In genomic region chr3:197002701-197003454, GRCh38 we compare ENCODE assay signal across 8 cellular contexts. TPM values are rescaled to one million over a fixed set of nuclear protein-coding genes. Genes with fewer than 3 reads are reported as not detected.
DNase-seq lines count a peak whose midpoint lies in the region; ATAC-seq, FAIRE-seq and TF ChIP-seq lines count a peak whose summit lies in the region.

No MANE protein-coding gene starts in this region.

- no peak for TF ChIP-seq EP300 in sigmoid colon (IDR thresholded peaks at IDR 0.05)

- H3K27ac Mint-ChIP-seq in T-helper 17 cell (no peak overlapping the region), astrocyte (ENCODE audit: unreplicated experiment) (no peak overlapping the region)

- peaks cover 6% of the 10 kb centered on the region for H3K9me3 Mint-ChIP-seq in astrocyte (ENCODE audit: unreplicated experiment)

- POLR2A ChIA-PET in GM10248 (lab: Yijun Ruan, JAX): interaction anchor here (0.5 to 1.2 kb wide), 4 partner anchors 27 to 539 kb away, joined by 4 to 6 read pairs (median 4); partner anchors contain the start of gene MELTF

- peak overlapping the region; percentile 60 for H3K4me3 ChIP-seq in H7 (ENCODE audit: insufficient read depth, low read depth, low read length)
- peak overlapping the region; percentile 74 for H3K4me3 ChIP-seq in Loucy (ENCODE audit: low read length, poor library complexity, severe bottlenecking)
- peak overlapping the region; percentile 49 for H3K4me3 ChIP-seq in astrocyte (ENCODE audit: insufficient read depth, low read depth, low read length)
- H3K4me3 ChIP-seq in sigmoid colon: peak overlapping the region; percentile 46 to 80 (median 72)

- no peak for FAIRE-seq in astrocyte (lab: Jason Lieb, UNC)

- H3K36me3 ChIP-seq in H7 (replicated peaks; ENCODE audit: control insufficient read depth, insufficient read depth, low read length): no peaks in the 10 kb centered on the region
- H3K36me3 ChIP-seq in Loucy (ENCODE audit: insufficient read depth, low read length): no peaks in the 10 kb centered on the region
- H3K36me3 ChIP-seq in astrocyte (ENCODE audit: insufficient read depth, low read length): no peaks in the 10 kb centered on the region
- H3K36me3 ChIP-seq in sigmoid colon: no peaks in the 10 kb centered on the region

- H3K4me3 Mint-ChIP-seq in T-helper 17 cell (peak overlapping the region; percentile 84), astrocyte (ENCODE audit: unreplicated experiment) (no peak overlapping the region)

- CTCF ChIA-PET in GM10248 (lab: Yijun Ruan, JAX): interaction anchor here (0.7 to 7.6 kb wide), 22 partner anchors 9 to 451 kb away, joined by 3 to 47 read pairs (median 4); partner anchors contain the start of gene MELTF

- H3K4me1 Mint-ChIP-seq in T-helper 17 cell: peaks cover 10% of the 10 kb centered on the region
- peaks cover 2% of the 10 kb centered on the region for H3K4me1 Mint-ChIP-seq in astrocyte (ENCODE audit: low read depth, unreplicated experiment)

- H3K4me1 ChIP-seq in Loucy (ENCODE audit: insufficient read depth, low read length, poor library complexity, severe bottlenecking) (peaks cover 7% of the 10 kb centered on the region), astrocyte (ENCODE audit: insufficient read depth, low read length) (peaks cover 5% of the 10 kb centered on the region), sigmoid colon (peaks cover 0 to 18% (median 13%) of the 10 kb centered on the region in 4 donors)

- H3K4me2 ChIP-seq in Loucy (ENCODE audit: low read depth, low read length, poor library complexity, severe bottlenecking) (no peak overlapping the region), astrocyte (ENCODE audit: low read length) (peak overlapping the region; percentile 85)

- WGBS in sigmoid colon, 2 donors: 1% methylated on average over 113 of the region's 113 CpGs

- H4K20me1 ChIP-seq in Loucy (ENCODE audit: insufficient read depth, low read length, poor library complexity, severe bottlenecking) (no peaks in the 10 kb centered on the region), astrocyte (ENCODE audit: insufficient read depth, low read length) (no peaks in the 10 kb centered on the region)

- H3K9me2 ChIP-seq in Loucy (replicated peaks; ENCODE audit: low read depth, low read length): no peaks in the 10 kb centered on the region

- H3K27me3 ChIP-seq in H7 (ENCODE audit: control insufficient read depth, insufficient read depth, low read length) (peaks cover 26% of the 10 kb centered on the region), Loucy (ENCODE audit: insufficient read depth, low read length, poor library complexity, severe bottlenecking) (no peaks in the 10 kb centered on the region), astrocyte (ENCODE audit: insufficient read depth, low read length) (no peaks in the 10 kb centered on the region), sigmoid colon (no peaks in the 10 kb centered on the region)

- TF ChIP-seq POLR2A in sigmoid colon (IDR thresholded peaks at IDR 0.05): no peak

- intact Hi-C loops in sigmoid colon (cut with DNase I): loop anchor here (2.0 kb wide), 3 partner anchors 26 to 184 kb away; partner anchors contain the start of genes MELTF and NCBP2

- no peaks in the 10 kb centered on the region for H3K27me3 Mint-ChIP-seq in T-helper 17 cell
- H3K27me3 Mint-ChIP-seq in astrocyte (ENCODE audit: low read depth, unreplicated experiment): peaks cover 33% of the 10 kb centered on the region

- TF ChIP-seq CTCF in GM10248 (IDR thresholded peaks at IDR 0.05; ENCODE audit: control extremely low read depth, extremely low read depth, low read depth, missing control alignments): peak; percentile 95
- peak; percentile 32; the same call in 1 of the 2 replicates for TF ChIP-seq CTCF in Loucy (conservative IDR thresholded peaks at IDR 0.05; ENCODE audit: low read length)
- TF ChIP-seq CTCF in astrocyte (IDR thresholded peaks at IDR 0.05; ENCODE audit: insufficient read depth, low read depth, low read length): no peak
- TF ChIP-seq CTCF in sigmoid colon (IDR thresholded peaks at IDR 0.05): peak in 3 of 4 experiments; percentile 19 to 79 (median 41)

- peaks cover 2% of the 10 kb centered on the region for H3K36me3 Mint-ChIP-seq in T-helper 17 cell (ENCODE audit: low read depth)
- H3K36me3 Mint-ChIP-seq in astrocyte (ENCODE audit: low read depth, unreplicated experiment): peaks cover 4% of the 10 kb centered on the region

- H3K27ac ChIP-seq in astrocyte (ENCODE audit: low read depth, low read length) (no peak overlapping the region), sigmoid colon (peak overlapping the region; percentile 82 to 90 (median 86))

- H2AFZ ChIP-seq in Loucy (ENCODE audit: low read length) (no peak overlapping the region), astrocyte (ENCODE audit: low read depth, low read length) (peak overlapping the region; percentile 69)

- DNase-seq in GM10248 (ENCODE audit: extremely low spot score): peak; percentile 94
- DNase-seq in H7: peak; percentile 97
- peak; percentile 78 to 86 (median 83) for DNase-seq in T-helper 17 cell
- peak; percentile 34 for DNase-seq in astrocyte (ENCODE audit: low read depth)
- DNase-seq in hippocampal formation (lab: John Stamatoyannopoulos, UW): peak; percentile 39 to 59
- DNase-seq in sigmoid colon: peak; percentile 85
- DNase-seq in NCI-H1105 (lab: John Stamatoyannopoulos, UW): no peak

- ATAC-seq in T-helper 17 cell: peak; percentile 87

- H3K9ac ChIP-seq in Loucy (ENCODE audit: low read depth, low read length, poor library complexity, severe bottlenecking): peak overlapping the region; percentile 79
- peak overlapping the region; percentile 68 for H3K9ac ChIP-seq in astrocyte (ENCODE audit: low read length)

- H3K9me3 ChIP-seq in Loucy (ENCODE audit: insufficient read depth, low read depth, low read length) (no peaks in the 10 kb centered on the region), T-helper 17 cell (ENCODE audit: control insufficient read depth, low read length, poor library complexity, severe bottlenecking) (no peaks in the 10 kb centered on the region), astrocyte (ENCODE audit: insufficient read depth, low read depth, low read length) (no peaks in the 10 kb centered on the region), sigmoid colon (no peaks in the 10 kb centered on the region)

- no peaks in the 10 kb centered on the region for H3K79me2 ChIP-seq in Loucy (ENCODE audit: insufficient read depth, low read length)
- H3K79me2 ChIP-seq in astrocyte (ENCODE audit: insufficient read depth, low read length): no peaks in the 10 kb centered on the region

- H3F3A ChIP-seq in Loucy (ENCODE audit: low read depth): no peaks in the 10 kb centered on the region

RNA-seq across cellular contexts. Expression of gene MELTF, which starts 26.7 kb away (rescaled TPM):
- 3.5 and 4.8 TPM in 2 replicates for total RNA-seq in H7 (2014; rRNA removed; shearing (Covaris generic))
- total RNA-seq in T-helper 17 cell (1 to 10 TPM; 2.6 TPM), astrocyte (24.0 and 31.7 TPM in 2 replicates), sigmoid colon (1 to 10 TPM; 2.6 to 6.1 (median 3.1) TPM)
- polyA plus RNA-seq in sigmoid colon: 1 to 10 TPM in 2 of 3 donors, under 1 TPM in 1; 0.92 to 9.6 (median 1.8) TPM

RNA-seq across cellular contexts. Expression of gene PIGZ, which starts 34.2 kb away (rescaled TPM):
- total RNA-seq in H7 (2014; rRNA removed; shearing (Covaris generic)): 0.55 and 1.2 TPM in 2 replicates
- 1 to 10 TPM in 1 of 2 donors, under 1 TPM in 1; 0.89 to 1.5 TPM for total RNA-seq in T-helper 17 cell
- total RNA-seq in astrocyte: 0.48 and 0.54 TPM in 2 replicates
- total RNA-seq in sigmoid colon: 10 to 100 TPM in 2 of 4 donors, 1 to 10 TPM in 2; 8.6 to 26.3 (median 10.5) TPM
- 10 to 100 TPM; 23.4 to 60.8 (median 42.0) TPM for polyA plus RNA-seq in sigmoid colon
